Comparison of ENCODE assay signal across 9 cellular contexts in genomic region chr3:69120879-69121464, GRCh38. TPM values are rescaled to one million over a fixed set of nuclear protein-coding genes. Genes with fewer than 3 reads are reported as not detected.
A peak's percentile ranks its signal among the peaks of the same experiment; 100 is the strongest.
DNase-seq lines count a peak whose midpoint lies in the region; ATAC-seq, FAIRE-seq and TF ChIP-seq lines count a peak whose summit lies in the region.
"Had no signal": no experiment of that assay in that cellular context is flagged by ENCODE, and none has a peak within 500 bp of the region (broad histone marks: within the 10 kb centered on the region; RNA-seq: fewer than 3 reads in every experiment).

No MANE protein-coding gene starts in this region.

- no peak overlapping the region for H3K27ac Mint-ChIP-seq in naive thymus-derived CD8-positive, alpha-beta T cell
- H3K27ac Mint-ChIP-seq in stimulated activated naive B cell treated with anti-CD40 and anti-IgM and Interleukin-4, amounts not matched to agents 10 μg/mL and 1 μg/mL and 100 μg/mL, for 72 hours = no peak overlapping the region

- TF ChIP-seq CTCF in BE2C (IDR thresholded peaks at IDR 0.05; ENCODE audit: low read depth, low read length) (peak; percentile 99), endothelial cell of umbilical vein (IDR thresholded peaks at IDR 0.05; ENCODE audit: extremely low read depth in 1 of 2, insufficient read depth in 1 of 2, low read depth in 1 of 2, low read length in 2 of 2) (peak; percentile 85 to 88)

- peak overlapping the region; percentile 73 for H3K4me2 ChIP-seq in endothelial cell of umbilical vein (ENCODE audit: insufficient read depth, low read length)

- H3K36me3 ChIP-seq in BE2C (no peaks in the 10 kb centered on the region), endothelial cell of umbilical vein (ENCODE audit: control insufficient read depth in 2 of 2, extremely low read depth in 1 of 2, insufficient read depth in 2 of 2, low read length in 2 of 2) (no peaks in the 10 kb centered on the region)

- H3K79me2 ChIP-seq in endothelial cell of umbilical vein (ENCODE audit: control insufficient read depth, insufficient read depth, low read length) = no peaks in the 10 kb centered on the region

- FAIRE-seq in endothelial cell of umbilical vein (lab: Jason Lieb, UNC) = peak; percentile 95

- no peak for TF ChIP-seq POLR2A in endothelial cell of umbilical vein (IDR thresholded peaks at IDR 0.05; ENCODE audit: low read depth, low read length)

- H3K36me3 Mint-ChIP-seq in naive thymus-derived CD8-positive, alpha-beta T cell = no peaks in the 10 kb centered on the region
- H3K36me3 Mint-ChIP-seq in stimulated activated naive B cell treated with anti-CD40 and anti-IgM and Interleukin-4, amounts not matched to agents 10 μg/mL and 1 μg/mL and 100 μg/mL, for 72 hours = no peaks in the 10 kb centered on the region

- no peak overlapping the region for H3K9ac ChIP-seq in endothelial cell of umbilical vein (replicated peaks; ENCODE audit: extremely low read depth, insufficient read depth, low read length)

- H3K4me3 ChIP-seq in BE2C (ENCODE audit: low read depth, low read length) (no peak overlapping the region), endothelial cell of umbilical vein (replicated peaks in 1 of 3; ENCODE audit: insufficient read depth in 1 of 3, low read depth in 1 of 3, low read length in 3 of 3) (no peak overlapping the region)

- H3K9me3 Mint-ChIP-seq in naive thymus-derived CD8-positive, alpha-beta T cell = no peaks in the 10 kb centered on the region
- H3K9me3 Mint-ChIP-seq in stimulated activated naive B cell treated with anti-CD40 and anti-IgM and Interleukin-4, amounts not matched to agents 10 μg/mL and 1 μg/mL and 100 μg/mL, for 72 hours = no peaks in the 10 kb centered on the region

- DNase-seq in BE2C (peak; percentile 76), NK-92 (lab: John Stamatoyannopoulos, UW; ENCODE audit: unreplicated experiment) (peak; percentile 30), endothelial cell of umbilical vein (ENCODE audit: low read depth, low spot score) (peak; percentile 86)
- peak; percentile 72 to 73 for DNase-seq in activated CD8-positive, alpha-beta memory T cell treated with anti-CD3 and anti-CD28 coated beads for 4 hours (ENCODE audit: low read depth in 2 of 2)
- peak; percentile 55 to 88 (median 78) for DNase-seq in naive thymus-derived CD8-positive, alpha-beta T cell
- peak; percentile 58 for DNase-seq in stimulated activated naive B cell treated with anti-CD40 and anti-IgM and Interleukin-4, amounts not matched to agents 10 μg/mL and 1 μg/mL and 100 μg/mL, for 72 hours

- CTCF ChIA-PET in endothelial cell of umbilical vein (lab: Charles Lee) = interaction anchor here (0.6 to 5.3 kb wide), 43 partner anchors 9 to 555 kb away, joined by 3 to 65 read pairs (median 5); partner anchors contain the start of genes FRMD4B and TMF1

- H3K9me1 ChIP-seq in endothelial cell of umbilical vein (replicated peaks; ENCODE audit: control insufficient read depth, extremely low read depth, insufficient read depth, low read length) = no peaks in the 10 kb centered on the region

- dilution Hi-C loops in endothelial cell of umbilical vein (cut with MboI; ENCODE audit: extremely low pct_ligation_motif_present, low sequenced_read_pairs) = no loop called here

- H3K9me3 ChIP-seq in BE2C (no peaks in the 10 kb centered on the region), endothelial cell of umbilical vein (replicated peaks; ENCODE audit: control insufficient read depth, insufficient read depth, low read length) (no peaks in the 10 kb centered on the region)

- no peaks in the 10 kb centered on the region for H3K27me3 ChIP-seq in BE2C
- H3K27me3 ChIP-seq in endothelial cell of umbilical vein (ENCODE audit: control insufficient read depth in 2 of 2, insufficient read depth in 2 of 2, low read length in 2 of 2) = no peaks in the 10 kb centered on the region

- H3K4me3 Mint-ChIP-seq in naive thymus-derived CD8-positive, alpha-beta T cell = no peak overlapping the region
- H3K4me3 Mint-ChIP-seq in stimulated activated naive B cell treated with anti-CD40 and anti-IgM and Interleukin-4, amounts not matched to agents 10 μg/mL and 1 μg/mL and 100 μg/mL, for 72 hours = no peak overlapping the region

- intact Hi-C loops in endothelial cell of umbilical vein (cut with micrococcal nuclease) = loop anchor here (1.0 kb wide), 3 partner anchors 185 to 550 kb away; no protein-coding TSS in a partner anchor

- H3K27me3 Mint-ChIP-seq in naive thymus-derived CD8-positive, alpha-beta T cell = peaks cover 0 to 2% (median 0%) of the 10 kb centered on the region in 5 donors
- H3K27me3 Mint-ChIP-seq in stimulated activated naive B cell treated with anti-CD40 and anti-IgM and Interleukin-4, amounts not matched to agents 10 μg/mL and 1 μg/mL and 100 μg/mL, for 72 hours = peaks cover 0 to 5% of the 10 kb centered on the region in 2 donors

- no peak overlapping the region for H3K27ac ChIP-seq in endothelial cell of umbilical vein (ENCODE audit: insufficient read depth, low read depth, low read length)

- H3K4me1 ChIP-seq in BE2C (no peaks in the 10 kb centered on the region), endothelial cell of umbilical vein (ENCODE audit: control insufficient read depth, extremely low read depth, insufficient read depth, low read length) (peaks cover 20% of the 10 kb centered on the region)

- peak; percentile 81 for ATAC-seq in GM18909 (IDR thresholded peaks at IDR 0.05; ENCODE audit: poor library complexity, unreplicated experiment)
- ATAC-seq in HG03439 (IDR thresholded peaks at IDR 0.05; ENCODE audit: unreplicated experiment) = peak; percentile 89
- peak; percentile 84 to 92 for ATAC-seq in naive thymus-derived CD8-positive, alpha-beta T cell
- peak; percentile 78 to 84 for ATAC-seq in stimulated activated naive B cell treated with anti-CD40 and anti-IgM and Interleukin-4, amounts not matched to agents 10 μg/mL and 1 μg/mL and 100 μg/mL, for 72 hours (replicated peaks)

- POLR2A ChIA-PET in endothelial cell of umbilical vein (lab: Charles Lee) = no interaction called here
- POLR2A ChIA-PET in naive thymus-derived CD8-positive, alpha-beta T cell (lab: Charles Lee) = interaction anchor here (1.2 kb wide), 1 partner anchor 63 kb away, joined by 7 read pairs; no protein-coding TSS in a partner anchor

- peaks cover 2 to 6% (median 5%) of the 10 kb centered on the region in 4 donors for H3K4me1 Mint-ChIP-seq in naive thymus-derived CD8-positive, alpha-beta T cell
- peaks cover 2 to 5% of the 10 kb centered on the region in 2 donors for H3K4me1 Mint-ChIP-seq in stimulated activated naive B cell treated with anti-CD40 and anti-IgM and Interleukin-4, amounts not matched to agents 10 μg/mL and 1 μg/mL and 100 μg/mL, for 72 hours

- no peaks in the 10 kb centered on the region for H4K20me1 ChIP-seq in endothelial cell of umbilical vein (replicated peaks; ENCODE audit: control insufficient read depth, extremely low read depth, insufficient read depth, low read length)

- no TSS peak for BruUV-seq in endothelial cell of umbilical vein (replicated peaks; lab: Mats Ljungman, UMichigan)

- no peak overlapping the region for H2AFZ ChIP-seq in endothelial cell of umbilical vein (ENCODE audit: low read depth, low read length)

TF ChIP-seq in endothelial cell of umbilical vein, 7 proteins besides CTCF, POLR2A, EP300 and RAD21 (continues in another document):
- TF ChIP-seq POLR2AphosphoS5 (IDR thresholded peaks at IDR 0.05; ENCODE audit: insufficient read depth, low read depth, low read length) (no peak), JUN (IDR thresholded peaks at IDR 0.05; ENCODE audit: borderline replicate concordance, insufficient read depth, insufficient read length, low read depth) (no peak), MYC (IDR thresholded peaks at IDR 0.05; ENCODE audit: low read depth, low read length) (no peak), GATA2 (IDR thresholded peaks at IDR 0.05; ENCODE audit: insufficient read depth, insufficient read length, low read depth, low read length) (no peak), FOS (IDR thresholded peaks at IDR 0.05; ENCODE audit: borderline replicate concordance, insufficient read depth, low read length) (no peak)

RNA-seq across cellular contexts. Expression of gene LMOD3, which starts 1.4 kb away (rescaled TPM):
- polyA plus RNA-seq in BE2C (2012; ENCODE audit: insufficient read depth, insufficient read length, low read depth) = 0.32 TPM
- not detected in 2 replicates for total RNA-seq in endothelial cell of umbilical vein
- polyA plus RNA-seq in endothelial cell of umbilical vein = not detected in 2 replicates
- polyA plus RNA-seq in endothelial cell of umbilical vein (2011; cell fraction: cytosol; rRNA removed) = not detected in 2 replicates
- polyA plus RNA-seq in endothelial cell of umbilical vein (2011; cell fraction: nucleus; rRNA removed) = not detected in 2 replicates
- polyA plus RNA-seq in endothelial cell of umbilical vein (2012) = 0.04 and 0.05 TPM in 2 replicates
- not detected in 2 replicates for polyA minus RNA-seq in endothelial cell of umbilical vein
- not detected for polyA minus RNA-seq in endothelial cell of umbilical vein (2011; cell fraction: cytosol; rRNA and poly(A)+ RNA removed)
- not detected in 2 replicates for polyA minus RNA-seq in endothelial cell of umbilical vein (2011; cell fraction: nucleus; rRNA and poly(A)+ RNA removed)
- total RNA-seq in naive thymus-derived CD8-positive, alpha-beta T cell = not detected
- under 1 TPM in 1 of 3 donors, not detected in 2; 0.06 TPM for polyA plus RNA-seq in naive thymus-derived CD8-positive, alpha-beta T cell
- total RNA-seq: T-helper 1 cell treated with Interleukin-12 subunit alpha and Interleukin-12 subunit beta and Interleukin-4 antibody, amounts not matched to agents 30 ng/mL and 1 ng/mL, for 36 hours had no signal

RNA-seq across cellular contexts. Expression of gene ARL6IP5, which starts 36.2 kb away (rescaled TPM):
- polyA plus RNA-seq in BE2C (2012; ENCODE audit: insufficient read depth, insufficient read length, low read depth) = 153 TPM
- total RNA-seq in endothelial cell of umbilical vein = 111 and 116 TPM in 2 replicates
- 96.9 and 129 TPM in 2 replicates for polyA plus RNA-seq in endothelial cell of umbilical vein
- polyA plus RNA-seq in endothelial cell of umbilical vein (2011; cell fraction: cytosol; rRNA removed) = 96.6 and 110 TPM in 2 replicates
- polyA plus RNA-seq in endothelial cell of umbilical vein (2011; cell fraction: nucleus; rRNA removed) = 37.5 and 46.6 TPM in 2 replicates
- 117 and 149 TPM in 2 replicates for polyA plus RNA-seq in endothelial cell of umbilical vein (2012)
- 181 and 225 TPM in 2 replicates for polyA minus RNA-seq in endothelial cell of umbilical vein
- polyA minus RNA-seq in endothelial cell of umbilical vein (2011; cell fraction: cytosol; rRNA and poly(A)+ RNA removed) = 26.9 TPM
- polyA minus RNA-seq in endothelial cell of umbilical vein (2011; cell fraction: nucleus; rRNA and poly(A)+ RNA removed) = 22.4 and 29.2 TPM in 2 replicates
- 100 to 1,000 TPM; 109 to 111 TPM for total RNA-seq in naive thymus-derived CD8-positive, alpha-beta T cell
- polyA plus RNA-seq in naive thymus-derived CD8-positive, alpha-beta T cell = 100 to 1,000 TPM; 315 to 450 (median 375) TPM

RNA-seq across cellular contexts. Expression of gene UBA3, which starts 40.8 kb away (rescaled TPM):
- polyA plus RNA-seq in BE2C (2012; ENCODE audit: insufficient read depth, insufficient read length, low read depth) = 58.1 TPM
- 81.6 and 84.6 TPM in 2 replicates for total RNA-seq in endothelial cell of umbilical vein
- 30.9 and 39.4 TPM in 2 replicates for polyA plus RNA-seq in endothelial cell of umbilical vein
- 52.4 and 54.6 TPM in 2 replicates for polyA plus RNA-seq in endothelial cell of umbilical vein (2011; cell fraction: cytosol; rRNA removed)
- 113 and 114 TPM in 2 replicates for polyA plus RNA-seq in endothelial cell of umbilical vein (2011; cell fraction: nucleus; rRNA removed)
- polyA plus RNA-seq in endothelial cell of umbilical vein (2012) = 40.4 and 79.9 TPM in 2 replicates
- 52.9 and 69.9 TPM in 2 replicates for polyA minus RNA-seq in endothelial cell of umbilical vein
- 16.2 TPM for polyA minus RNA-seq in endothelial cell of umbilical vein (2011; cell fraction: cytosol; rRNA and poly(A)+ RNA removed)
- polyA minus RNA-seq in endothelial cell of umbilical vein (2011; cell fraction: nucleus; rRNA and poly(A)+ RNA removed) = 44.4 and 49.2 TPM in 2 replicates
- total RNA-seq in naive thymus-derived CD8-positive, alpha-beta T cell = 10 to 100 TPM; 71.8 to 80.1 TPM
- polyA plus RNA-seq in naive thymus-derived CD8-positive, alpha-beta T cell = 10 to 100 TPM; 35.1 to 49.1 (median 45.5) TPM

Comparison
In these comparisons a context has a peak if more than half of its experiments do, and no peak if none do; other contexts are left out.
1. DNase-seq: peak in every context shown above with its lines; median percentile 86 in endothelial cell of umbilical vein; 78 in naive thymus-derived CD8-positive, alpha-beta T cell; 76 in BE2C; 72 in activated CD8-positive, alpha-beta memory T cell treated with anti-CD3 and anti-CD28 coated beads for 4 hours; 58 in stimulated activated naive B cell treated with anti-CD40 and anti-IgM and Interleukin-4, amounts not matched to agents 10 μg/mL and 1 μg/mL and 100 μg/mL, for 72 hours; 30 in NK-92.